ENCODE assay signal across 8 cellular contexts in genomic region chr20:47502801-47503239, GRCh38. TPM values are rescaled to one million over a fixed set of nuclear protein-coding genes. Genes with fewer than 3 reads are reported as not detected.
DNase-seq lines count a peak whose midpoint lies in the region; ATAC-seq and TF ChIP-seq lines count a peak whose summit lies in the region.

No MANE protein-coding gene starts in this region.

- H3K4me1 ChIP-seq in lung (ENCODE audit: control insufficient read depth in 2 of 2, insufficient read depth in 2 of 2, low read length in 2 of 2): peaks cover 0 to 6% of the 10 kb centered on the region in 2 donors

- H3K9me3 ChIP-seq in lung (ENCODE audit: control insufficient read depth in 2 of 2, insufficient read depth in 1 of 2, low read length in 1 of 2): no peaks in the 10 kb centered on the region

- peak overlapping the region; percentile 95 to 97 for H3K4me3 Mint-ChIP-seq in CD14-positive monocyte
- peak overlapping the region; percentile 97 for H3K4me3 Mint-ChIP-seq in HFFc6
- H3K4me3 Mint-ChIP-seq in dendritic cell treated with granulocyte-macrophage colony-stimulating factor and Interleukin-4, amounts not matched to agents 40 ng/mL and 50 ng/mL, for 4 days: peak overlapping the region; percentile 100
- H3K4me3 Mint-ChIP-seq in type B pancreatic cell: peak overlapping the region; percentile 99

- H3K27ac Mint-ChIP-seq in CD14-positive monocyte (peak overlapping the region; percentile 90 to 98 (median 95)), HFFc6 (peak overlapping the region; percentile 95), type B pancreatic cell (peak overlapping the region; percentile 93)
- peak overlapping the region; percentile 99 for H3K27ac Mint-ChIP-seq in dendritic cell treated with granulocyte-macrophage colony-stimulating factor and Interleukin-4, amounts not matched to agents 40 ng/mL and 50 ng/mL, for 4 days

- WGBS in lung, 2 donors: 0 to 1% methylated on average over 11 of the region's 11 CpGs

- intact Hi-C loops in CD14-positive monocyte (cut with micrococcal nuclease): loop anchor here in 1 of 2 donors (5.0 kb wide), 2 partner anchors 86 to 109 kb away; no protein-coding TSS in a partner anchor
- intact Hi-C loops in dendritic cell treated with granulocyte-macrophage colony-stimulating factor and Interleukin-4, amounts not matched to agents 40 ng/mL and 50 ng/mL, for 4 days (cut with micrococcal nuclease): loop anchor here (2.0 to 10.0 kb wide), 4 partner anchors 48 to 112 kb away; no protein-coding TSS in a partner anchor

- no peaks in the 10 kb centered on the region for H3K36me3 ChIP-seq in lung (ENCODE audit: control insufficient read depth in 2 of 2, insufficient read depth in 2 of 2, low read length in 2 of 2)

- H3K27me3 ChIP-seq in lung (ENCODE audit: control insufficient read depth, insufficient read depth): no peaks in the 10 kb centered on the region

- no peaks in the 10 kb centered on the region for H3K9me3 Mint-ChIP-seq in CD14-positive monocyte
- H3K9me3 Mint-ChIP-seq in HFFc6: no peaks in the 10 kb centered on the region
- H3K9me3 Mint-ChIP-seq in dendritic cell treated with granulocyte-macrophage colony-stimulating factor and Interleukin-4, amounts not matched to agents 40 ng/mL and 50 ng/mL, for 4 days: no peaks in the 10 kb centered on the region
- no peaks in the 10 kb centered on the region for H3K9me3 Mint-ChIP-seq in type B pancreatic cell

- H3K27me3 Mint-ChIP-seq in CD14-positive monocyte (ENCODE audit: low read depth in 3 of 3): no peaks in the 10 kb centered on the region
- peaks cover 2% of the 10 kb centered on the region; the same call in 1 of the 2 replicates for H3K27me3 Mint-ChIP-seq in HFFc6 (ENCODE audit: insufficient read depth)
- no peaks in the 10 kb centered on the region for H3K27me3 Mint-ChIP-seq in dendritic cell treated with granulocyte-macrophage colony-stimulating factor and Interleukin-4, amounts not matched to agents 40 ng/mL and 50 ng/mL, for 4 days
- no peaks in the 10 kb centered on the region for H3K27me3 Mint-ChIP-seq in type B pancreatic cell

- H3K36me3 Mint-ChIP-seq in CD14-positive monocyte: peaks cover 1 to 3% of the 10 kb centered on the region in 2 donors
- peaks cover 6% of the 10 kb centered on the region for H3K36me3 Mint-ChIP-seq in HFFc6 (ENCODE audit: low read depth)
- H3K36me3 Mint-ChIP-seq in dendritic cell treated with granulocyte-macrophage colony-stimulating factor and Interleukin-4, amounts not matched to agents 40 ng/mL and 50 ng/mL, for 4 days (ENCODE audit: low read depth): peaks cover 15% of the 10 kb centered on the region
- H3K36me3 Mint-ChIP-seq in type B pancreatic cell: no peaks in the 10 kb centered on the region

- H3K4me3 ChIP-seq in lung: peak overlapping the region; percentile 73

- TF ChIP-seq CTCF in CD14-positive monocyte (IDR thresholded peaks at IDR 0.05) (no peak), HFFc6 (IDR thresholded peaks at IDR 0.05) (no peak), lung (IDR thresholded peaks at IDR 0.05; ENCODE audit: control extremely low read depth, extremely low read depth) (no peak), type B pancreatic cell (conservative IDR thresholded peaks at IDR 0.05) (no peak)

- no peak for DNase-seq in CD14-positive monocyte (ENCODE audit: low spot score)
- DNase-seq in HFFc6: peak; percentile 33
- peak; percentile 64 for DNase-seq in RPMI8226
- no peak for DNase-seq in lung (ENCODE audit: low spot score)
- DNase-seq in type B pancreatic cell (ENCODE audit: extremely low spot score, unreplicated experiment): no peak
- DNase-seq in ureter (ENCODE audit: low spot score): no peak

- H3K27ac ChIP-seq in lung (ENCODE audit: low read depth in 1 of 2, low read length in 1 of 2): peak overlapping the region; percentile 85 to 99

- H3K4me1 Mint-ChIP-seq in CD14-positive monocyte: peaks cover 39% of the 10 kb centered on the region
- peaks cover 48% of the 10 kb centered on the region for H3K4me1 Mint-ChIP-seq in HFFc6 (ENCODE audit: low read depth)
- H3K4me1 Mint-ChIP-seq in dendritic cell treated with granulocyte-macrophage colony-stimulating factor and Interleukin-4, amounts not matched to agents 40 ng/mL and 50 ng/mL, for 4 days (ENCODE audit: low read depth): peaks cover 44% of the 10 kb centered on the region
- H3K4me1 Mint-ChIP-seq in type B pancreatic cell (ENCODE audit: unreplicated experiment): peaks cover 26% of the 10 kb centered on the region

- no peak for ATAC-seq in lung (ENCODE audit: insufficient read depth, low FRiP score)
- ATAC-seq in GM21529 (IDR thresholded peaks at IDR 0.05; ENCODE audit: unreplicated experiment): no peak

RNA-seq across cellular contexts. Expression of gene NCOA3, which starts 1.1 kb away (rescaled TPM):
- polyA plus RNA-seq in CD14-positive monocyte: 10 to 100 TPM; 13.5 to 21.3 TPM
- 10 to 100 TPM; 28.6 to 40.9 (median 32.7) TPM for total RNA-seq in HFFc6 (2021; fragmentation: NEBNext Ultra II Directional; extraction: Animal tissue kit (Norgen Biotek cat#: 25700))
- total RNA-seq in lung: 10 to 100 TPM; 31.9 to 69.4 TPM
- polyA plus RNA-seq in lung: 10 to 100 TPM in 1 of 2 donors, 1 to 10 TPM in 1; 5.5 to 13.2 TPM
- total RNA-seq in type B pancreatic cell (ENCODE audit: low replicate concordance): 37.3 and 50.2 TPM in 2 replicates
- 60.0 TPM for total RNA-seq in ureter

Comparison
In these comparisons a context has a peak if more than half of its experiments do, and no peak if none do; other contexts are left out.
1. DNase-seq: peak in HFFc6 (single experiment) and RPMI8226 (single experiment); none in CD14-positive monocyte (single experiment), lung (single experiment), type B pancreatic cell (single experiment) and ureter (single experiment).
2. Peak in every context shown above with its lines, with median percentiles within 50 percentile points of each other: H3K27ac Mint-ChIP-seq and H3K4me3 Mint-ChIP-seq.